ENCODE assay signal across 19 cellular contexts in genomic region chr17:78517421-78517820, GRCh38. TPM values are rescaled to one million over a fixed set of nuclear protein-coding genes. Genes with fewer than 3 reads are reported as not detected.
"Had no signal": no experiment of that assay in that cellular context is flagged by ENCODE, and none has a peak within 500 bp of the region (broad histone marks: within the 10 kb centered on the region; RNA-seq: fewer than 3 reads in every experiment).

No MANE protein-coding gene starts in this region.

- H3K36me3 ChIP-seq: breast epithelium, pancreas, right lobe of liver, thoracic aorta, upper lobe of left lung had no signal

- H3K9me3 ChIP-seq: breast epithelium, pancreas, right lobe of liver, thoracic aorta, upper lobe of left lung had no signal

- H2AFZ ChIP-seq: hepatocyte had no signal

- H3K27ac Mint-ChIP-seq: activated naive CD4-positive, alpha-beta T cell treated with anti-CD3 and anti-CD28 coated beads, Interleukin-2, amount 10 ng/mL, durations not matched to agents 7 days and 5 days; naive thymus-derived CD8-positive, alpha-beta T cell; stimulated activated memory B cell treated with anti-CD40 and anti-IgM and Interleukin-4, amounts not matched to agents 10 μg/mL and 1 μg/mL and 100 μg/mL, for 72 hours had no signal

- H3K4me1 Mint-ChIP-seq: activated CD4-positive, alpha-beta T cell treated with anti-CD3 and anti-CD28 coated beads, Interleukin-2, amount 10 ng/mL, durations not matched to agents 7 days and 5 days; activated naive CD4-positive, alpha-beta T cell treated with anti-CD3 and anti-CD28 coated beads, Interleukin-2, amount 10 ng/mL, durations not matched to agents 7 days and 5 days; naive thymus-derived CD8-positive, alpha-beta T cell had no signal

- H3K27me3 ChIP-seq: breast epithelium, hepatocyte, pancreas, right lobe of liver, upper lobe of left lung had no signal

- H3K9me3 Mint-ChIP-seq: activated CD4-positive, alpha-beta T cell treated with anti-CD3 and anti-CD28 coated beads, Interleukin-2, amount 10 ng/mL, durations not matched to agents 7 days and 5 days; activated naive CD4-positive, alpha-beta T cell treated with anti-CD3 and anti-CD28 coated beads, Interleukin-2, amount 10 ng/mL, durations not matched to agents 7 days and 5 days; activated T-cell treated with anti-CD3 and anti-CD28 coated beads, Interleukin-2, amount 50 U/mL, for 4 hours; naive thymus-derived CD8-positive, alpha-beta T cell; stimulated activated memory B cell treated with anti-CD40 and anti-IgM and Interleukin-4, amounts not matched to agents 10 μg/mL and 1 μg/mL and 100 μg/mL, for 72 hours had no signal

- H3K27ac ChIP-seq: breast epithelium, hepatocyte, pancreas, right lobe of liver, thoracic aorta, upper lobe of left lung had no signal

- ATAC-seq: activated T-cell treated with anti-CD3 and anti-CD28 coated beads, Interleukin-2, amount 50 U/mL, for 4 hours; left colon; naive thymus-derived CD8-positive, alpha-beta T cell; pancreas; right lobe of liver; stimulated activated memory B cell treated with anti-CD40 and anti-IgM and Interleukin-4, amounts not matched to agents 10 μg/mL and 1 μg/mL and 100 μg/mL, for 72 hours had no signal

- H3K4me3 ChIP-seq: breast epithelium, hepatocyte, pancreas, right lobe of liver, thoracic aorta, upper lobe of left lung had no signal

- H3K4me3 Mint-ChIP-seq: activated CD4-positive, alpha-beta T cell treated with anti-CD3 and anti-CD28 coated beads, Interleukin-2, amount 10 ng/mL, durations not matched to agents 7 days and 5 days; activated naive CD4-positive, alpha-beta T cell treated with anti-CD3 and anti-CD28 coated beads, Interleukin-2, amount 10 ng/mL, durations not matched to agents 7 days and 5 days; activated T-cell treated with anti-CD3 and anti-CD28 coated beads, Interleukin-2, amount 50 U/mL, for 4 hours; naive thymus-derived CD8-positive, alpha-beta T cell; stimulated activated memory B cell treated with anti-CD40 and anti-IgM and Interleukin-4, amounts not matched to agents 10 μg/mL and 1 μg/mL and 100 μg/mL, for 72 hours had no signal

- DNase-seq: activated CD4-positive, alpha-beta T cell treated with anti-CD3 and anti-CD28 coated beads, Interleukin-2, amount 10 ng/mL, durations not matched to agents 7 days and 5 days; activated CD8-positive, alpha-beta memory T cell treated with anti-CD3 and anti-CD28 coated beads, Interleukin-2, amount 50 U/mL, for 4 hours; activated naive CD4-positive, alpha-beta T cell treated with anti-CD3 and anti-CD28 coated beads, Interleukin-2, amount 10 ng/mL, durations not matched to agents 7 days and 5 days; activated T-cell treated with anti-CD3 and anti-CD28 coated beads, Interleukin-2, amount 50 U/mL, for 4 hours; cerebellar nuclear complex; cortex of kidney; left colon; mammary epithelial cell; naive thymus-derived CD8-positive, alpha-beta T cell; pancreas; right lobe of liver; stimulated activated CD4-positive, alpha-beta T cell treated with anti-CD3 and anti-CD28 coated beads, Interleukin-4, amount 100 ng/mL, for 4 hours; T-helper 1 cell; T-helper 9 cell; upper lobe of left lung had no signal

- H3K36me3 Mint-ChIP-seq: activated naive CD4-positive, alpha-beta T cell treated with anti-CD3 and anti-CD28 coated beads, Interleukin-2, amount 10 ng/mL, durations not matched to agents 7 days and 5 days; naive thymus-derived CD8-positive, alpha-beta T cell; stimulated activated memory B cell treated with anti-CD40 and anti-IgM and Interleukin-4, amounts not matched to agents 10 μg/mL and 1 μg/mL and 100 μg/mL, for 72 hours had no signal

- H3K79me2 ChIP-seq: hepatocyte had no signal

- H3K4me2 ChIP-seq: hepatocyte had no signal

- H3K4me1 ChIP-seq: breast epithelium, pancreas, right lobe of liver, upper lobe of left lung had no signal

RNA-seq across cellular contexts. Expression of gene DNAH17, which starts 59.8 kb away (rescaled TPM):
- total RNA-seq: left colon had no signal
